11 cellular contexts compared by ENCODE assay signal in the genomic region with DNA sequence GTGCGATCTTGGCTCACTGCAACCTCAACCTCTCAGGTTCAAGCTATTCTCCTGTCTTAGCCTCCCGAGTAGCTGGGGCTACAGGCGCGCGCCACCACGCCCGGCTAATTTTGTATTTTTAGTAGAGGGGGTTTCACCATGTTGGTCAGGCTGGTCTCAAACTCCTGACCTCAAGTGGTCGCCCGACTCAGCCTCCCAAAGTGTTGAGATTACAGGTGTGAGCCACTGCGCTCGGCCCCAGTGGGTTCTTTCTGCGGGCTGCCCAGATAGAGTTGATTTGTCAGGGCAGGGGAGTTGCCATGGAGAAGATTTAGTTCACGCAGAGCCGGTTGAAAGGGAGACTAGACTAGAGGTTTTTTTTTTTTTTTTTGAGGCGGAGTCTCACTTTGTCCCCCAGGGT. TPM values are rescaled to one million over a fixed set of nuclear protein-coding genes. Genes with fewer than 3 reads are reported as not detected.
A peak's percentile ranks its signal among the peaks of the same experiment; 100 is the strongest.
DNase-seq lines count a peak whose midpoint lies in the region; ATAC-seq and TF ChIP-seq lines count a peak whose summit lies in the region.
"Had no signal": no experiment of that assay in that cellular context is flagged by ENCODE, and none has a peak within 500 bp of the region (broad histone marks: within the 10 kb centered on the region; RNA-seq: fewer than 3 reads in every experiment).

No MANE protein-coding gene starts in this region.

- peak overlapping the region; percentile 93 for H3K4me3 ChIP-seq in iPS-15b (ENCODE audit: low read depth, low read length)
- peak overlapping the region in 1 of 2 donors; percentile 99 for H3K4me3 ChIP-seq in neuronal stem cell (ENCODE audit: low read length in 2 of 2)

- H3K36me3 ChIP-seq in iPS-15b (ENCODE audit: control insufficient read depth, insufficient read depth, low read length) (peaks cover 9% of the 10 kb centered on the region), neuronal stem cell (replicated peaks in 1 of 2; ENCODE audit: control insufficient read depth in 2 of 2, insufficient read depth in 2 of 2, low read length in 2 of 2) (peaks cover 3 to 35% of the 10 kb centered on the region in 2 donors)

- H4K8ac ChIP-seq in neuronal stem cell (ENCODE audit: low read depth, low read length) = no peak overlapping the region

- no peak overlapping the region for H2AFZ ChIP-seq in neuronal stem cell (ENCODE audit: low read length)

- DNase-seq in stimulated activated naive CD8-positive, alpha-beta T cell treated with anti-CD3 and anti-CD28 coated beads, Interleukin-15, Interleukin-2, amounts not matched to agents 100 U/mL and 50 U/mL, for 24 hours = no peak
- DNase-seq in T-helper 17 cell (no peak), type B pancreatic cell (ENCODE audit: extremely low spot score, unreplicated experiment) (no peak), neuronal stem cell (ENCODE audit: low spot score) (no peak), DMS153 (lab: John Stamatoyannopoulos, UW) (no peak)
- DNase-seq: activated CD8-positive, alpha-beta memory T cell treated with anti-CD3 and anti-CD28 coated beads for 24 hours; foreskin melanocyte; Right ventricle myocardium superior had no signal

- WGBS in neuronal stem cell (ENCODE audit: extremely low coverage in 2 of 2, insufficient read length in 2 of 2, insufficient replicate concordance in 1 of 2), 2 donors = no CpG with 5 or more reads among the region's 15 CpGs

- no peaks in the 10 kb centered on the region for H3K9me3 Mint-ChIP-seq in stimulated activated naive CD8-positive, alpha-beta T cell treated with anti-CD3 and anti-CD28 coated beads, Interleukin-15, Interleukin-2, amounts not matched to agents 100 ng/mL and 50 ng/mL, for 24 hours
- no peaks in the 10 kb centered on the region for H3K9me3 Mint-ChIP-seq in type B pancreatic cell

- no peak for ATAC-seq in stimulated activated naive CD8-positive, alpha-beta T cell treated with anti-CD3 and anti-CD28 coated beads, Interleukin-15, Interleukin-2, amounts not matched to agents 100 U/mL and 50 U/mL, for 24 hours
- ATAC-seq in T-helper 17 cell (no peak), HG03280 (IDR thresholded peaks at IDR 0.05; ENCODE audit: unreplicated experiment) (no peak)

- peaks cover 30% of the 10 kb centered on the region for H3K4me1 Mint-ChIP-seq in stimulated activated naive CD8-positive, alpha-beta T cell treated with anti-CD3 and anti-CD28 coated beads, Interleukin-15, Interleukin-2, amounts not matched to agents 100 ng/mL and 50 ng/mL, for 24 hours (ENCODE audit: low read depth)
- H3K4me1 Mint-ChIP-seq in T-helper 17 cell (peaks cover 21% of the 10 kb centered on the region), type B pancreatic cell (ENCODE audit: unreplicated experiment) (peaks cover 24% of the 10 kb centered on the region)

- H2BK15ac ChIP-seq in neuronal stem cell (ENCODE audit: low read length) = no peak overlapping the region

- H3K9ac ChIP-seq in iPS-15b (ENCODE audit: low read depth, low read length) (no peak overlapping the region), neuronal stem cell (ENCODE audit: low read depth, low read length, poor library complexity) (no peak overlapping the region)

- peaks cover 11% of the 10 kb centered on the region for H3K79me1 ChIP-seq in neuronal stem cell (ENCODE audit: low read depth, low read length)

- no peak overlapping the region for H3K4me2 ChIP-seq in neuronal stem cell (ENCODE audit: insufficient read depth, low read length, poor library complexity, severe bottlenecking)

- peak overlapping the region; percentile 87 for H3K4me3 Mint-ChIP-seq in stimulated activated naive CD8-positive, alpha-beta T cell treated with anti-CD3 and anti-CD28 coated beads, Interleukin-15, Interleukin-2, amounts not matched to agents 100 ng/mL and 50 ng/mL, for 24 hours
- H3K4me3 Mint-ChIP-seq in T-helper 17 cell (peak overlapping the region; percentile 71), type B pancreatic cell (peak overlapping the region; percentile 93)

- H3K27ac ChIP-seq in neuronal stem cell (replicated peaks; ENCODE audit: low read length) = no peak overlapping the region

- no peak overlapping the region for H3K18ac ChIP-seq in neuronal stem cell (ENCODE audit: low read length)

- H3K27ac Mint-ChIP-seq in stimulated activated naive CD8-positive, alpha-beta T cell treated with anti-CD3 and anti-CD28 coated beads, Interleukin-15, Interleukin-2, amounts not matched to agents 100 ng/mL and 50 ng/mL, for 24 hours = no peak overlapping the region
- no peak overlapping the region for H3K27ac Mint-ChIP-seq in T-helper 17 cell
- H3K27ac Mint-ChIP-seq in type B pancreatic cell = peak overlapping the region; percentile 70

- no peaks in the 10 kb centered on the region for H3K9me3 ChIP-seq in T-helper 17 cell (ENCODE audit: control insufficient read depth, low read length, poor library complexity, severe bottlenecking)
- no peaks in the 10 kb centered on the region for H3K9me3 ChIP-seq in iPS-15b (ENCODE audit: control insufficient read depth, insufficient read depth, low read length)
- peaks cover 5 to 9% of the 10 kb centered on the region in 2 donors for H3K9me3 ChIP-seq in neuronal stem cell (replicated peaks in 1 of 2; ENCODE audit: control insufficient read depth in 2 of 2, insufficient read depth in 1 of 2, low read depth in 1 of 2, low read length in 2 of 2)

- H3K23ac ChIP-seq in neuronal stem cell (ENCODE audit: low read depth, low read length, poor library complexity) = no peak overlapping the region

- H2BK5ac ChIP-seq in neuronal stem cell (ENCODE audit: low read length) = no peak overlapping the region

- no peak overlapping the region for H2BK12ac ChIP-seq in neuronal stem cell (ENCODE audit: low read length)

- H3K27me3 ChIP-seq in iPS-15b (ENCODE audit: control insufficient read depth, insufficient read depth, low read length) (peaks cover 5% of the 10 kb centered on the region), neuronal stem cell (ENCODE audit: control insufficient read depth in 3 of 3, insufficient read depth in 3 of 3, low read depth in 1 of 3, low read length in 3 of 3) (peaks cover 0 to 8% (median 2%) of the 10 kb centered on the region in 3 experiments)

- H3K27me3 Mint-ChIP-seq in stimulated activated naive CD8-positive, alpha-beta T cell treated with anti-CD3 and anti-CD28 coated beads, Interleukin-15, Interleukin-2, amounts not matched to agents 100 ng/mL and 50 ng/mL, for 24 hours = no peaks in the 10 kb centered on the region
- H3K27me3 Mint-ChIP-seq in T-helper 17 cell = no peaks in the 10 kb centered on the region
- H3K27me3 Mint-ChIP-seq in type B pancreatic cell = no peaks in the 10 kb centered on the region

- no peak overlapping the region for H2BK120ac ChIP-seq in neuronal stem cell (ENCODE audit: low read depth, low read length)

- H4K91ac ChIP-seq in neuronal stem cell (ENCODE audit: low read depth, low read length, poor library complexity) = no peak overlapping the region

- no peak overlapping the region for H3K4ac ChIP-seq in neuronal stem cell (ENCODE audit: low read length)

- TF ChIP-seq CTCF in type B pancreatic cell (conservative IDR thresholded peaks at IDR 0.05) = no peak

- H3K36me3 Mint-ChIP-seq in stimulated activated naive CD8-positive, alpha-beta T cell treated with anti-CD3 and anti-CD28 coated beads, Interleukin-15, Interleukin-2, amounts not matched to agents 100 ng/mL and 50 ng/mL, for 24 hours (ENCODE audit: low read depth) = peaks cover 11% of the 10 kb centered on the region
- H3K36me3 Mint-ChIP-seq in T-helper 17 cell (ENCODE audit: low read depth) = no peaks in the 10 kb centered on the region
- H3K36me3 Mint-ChIP-seq in type B pancreatic cell = peaks cover 12% of the 10 kb centered on the region

- H3K4me1 ChIP-seq in iPS-15b (ENCODE audit: control insufficient read depth, insufficient read depth, low read length) (peaks cover 16% of the 10 kb centered on the region), neuronal stem cell (ENCODE audit: control insufficient read depth in 2 of 2, insufficient read depth in 1 of 2, low read depth in 1 of 2, low read length in 2 of 2) (peaks cover 9 to 15% of the 10 kb centered on the region in 2 donors)

- no peak overlapping the region for H2AK5ac ChIP-seq in neuronal stem cell (ENCODE audit: low read depth, low read length)

- H3K14ac ChIP-seq in neuronal stem cell (ENCODE audit: low read length) = no peak overlapping the region

RNA-seq across cellular contexts. Expression of a gene that starts 1.7 kb away (rescaled TPM):
- total RNA-seq in T-helper 17 cell (100 to 1,000 TPM; 112 to 144 TPM), type B pancreatic cell (ENCODE audit: low replicate concordance) (65.4 and 104 TPM in 2 replicates)
- 62.8 TPM for polyA plus RNA-seq in neuronal stem cell (2013, experiment 1 of 2)
- polyA plus RNA-seq in neuronal stem cell (2013, experiment 2 of 2) = 65.7 TPM

RNA-seq across cellular contexts. Expression of a gene that starts 18.1 kb away (rescaled TPM):
- total RNA-seq in T-helper 17 cell (1 to 10 TPM; 3.2 to 6.5 TPM), type B pancreatic cell (ENCODE audit: low replicate concordance) (30.3 and 31.3 TPM in 2 replicates)
- polyA plus RNA-seq in neuronal stem cell (2013, experiment 1 of 2) = 15.9 TPM
- 17.0 TPM for polyA plus RNA-seq in neuronal stem cell (2013, experiment 2 of 2)

RNA-seq across cellular contexts. Expression of a gene that starts 37.0 kb away (rescaled TPM):
- total RNA-seq in T-helper 17 cell (10 to 100 TPM; 24.5 to 31.3 TPM), type B pancreatic cell (ENCODE audit: low replicate concordance) (36.5 and 42.5 TPM in 2 replicates)
- polyA plus RNA-seq in neuronal stem cell (2013, experiment 1 of 2) = 23.3 TPM
- polyA plus RNA-seq in neuronal stem cell (2013, experiment 2 of 2) = 21.8 TPM

RNA-seq across cellular contexts. Expression of a gene that starts 55.0 kb away (rescaled TPM):
- 1 to 10 TPM; 4.0 to 5.3 TPM for total RNA-seq in T-helper 17 cell
- total RNA-seq in type B pancreatic cell (ENCODE audit: low replicate concordance) = 16.7 and 18.9 TPM in 2 replicates
- 9.4 TPM for polyA plus RNA-seq in neuronal stem cell (2013, experiment 1 of 2)
- polyA plus RNA-seq in neuronal stem cell (2013, experiment 2 of 2) = 10.4 TPM
